Comparison of ENCODE assay signal across 1 cellular context in the genomic region with DNA sequence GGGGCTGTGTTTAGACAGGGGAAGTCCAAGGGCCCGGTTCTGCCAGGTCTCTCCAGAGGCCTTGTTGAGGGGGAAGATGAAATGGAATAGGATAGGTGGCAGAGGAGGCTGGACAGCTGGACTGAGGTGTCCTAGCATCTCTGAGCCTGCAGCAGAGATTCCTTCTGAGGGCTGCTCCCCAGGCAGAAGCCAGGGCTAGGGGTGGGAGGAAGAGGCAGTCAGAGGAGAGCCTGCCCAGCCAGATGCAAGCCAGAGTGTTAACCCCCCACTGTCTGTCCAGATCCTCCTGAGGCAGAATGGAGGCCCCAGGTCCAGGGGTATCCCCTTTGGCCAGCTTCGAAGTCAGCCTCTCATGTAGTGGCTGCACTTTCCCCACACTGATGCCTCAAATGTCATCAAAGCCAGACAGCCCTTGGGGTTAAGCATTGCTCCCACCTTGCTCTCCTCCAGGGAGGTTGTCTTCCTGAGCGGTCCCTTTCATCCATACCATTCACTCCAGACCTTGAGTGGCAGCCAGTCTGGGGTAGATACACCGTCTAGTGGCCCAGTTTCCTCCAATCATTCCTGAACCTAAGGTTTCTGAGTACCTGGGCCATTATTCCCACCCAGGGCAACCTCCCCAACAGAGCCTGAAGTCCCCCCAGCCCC.
TF ChIP-seq lines count a peak whose summit lies in the region.

No MANE protein-coding gene starts in this region.

TF ChIP-seq in GM23338, 12 proteins besides CTCF, POLR2A, EP300 and RAD21 (continued from another document):
- TF ChIP-seq ZNF462 (CRISPR knock-in tag; IDR thresholded peaks at IDR 0.05) = no peak
- TF ChIP-seq EZH2 (IDR thresholded peaks at IDR 0.05; ENCODE audit: low read depth, unreplicated experiment) = no peak
- TF ChIP-seq POLR2AphosphoS5 (IDR thresholded peaks at IDR 0.05; ENCODE audit: low read depth) = no peak
- TF ChIP-seq CREB1 (CRISPR knock-in tag; IDR thresholded peaks at IDR 0.05; ENCODE audit: low read depth) = no peak
- TF ChIP-seq NANOG (IDR thresholded peaks at IDR 0.05; ENCODE audit: borderline replicate concordance) = no peak
- TF ChIP-seq STAT1 (IDR thresholded peaks at IDR 0.05; ENCODE audit: unreplicated experiment) = no peak
- TF ChIP-seq ZNF331 (CRISPR knock-in tag; IDR thresholded peaks at IDR 0.05; ENCODE audit: low read depth) = no peak
- no peak for TF ChIP-seq ZNF114 (CRISPR knock-in tag; IDR thresholded peaks at IDR 0.05)
- TF ChIP-seq EZH2phosphoT487 (IDR thresholded peaks at IDR 0.05; ENCODE audit: unreplicated experiment) = no peak
- TF ChIP-seq, protein P1, sequence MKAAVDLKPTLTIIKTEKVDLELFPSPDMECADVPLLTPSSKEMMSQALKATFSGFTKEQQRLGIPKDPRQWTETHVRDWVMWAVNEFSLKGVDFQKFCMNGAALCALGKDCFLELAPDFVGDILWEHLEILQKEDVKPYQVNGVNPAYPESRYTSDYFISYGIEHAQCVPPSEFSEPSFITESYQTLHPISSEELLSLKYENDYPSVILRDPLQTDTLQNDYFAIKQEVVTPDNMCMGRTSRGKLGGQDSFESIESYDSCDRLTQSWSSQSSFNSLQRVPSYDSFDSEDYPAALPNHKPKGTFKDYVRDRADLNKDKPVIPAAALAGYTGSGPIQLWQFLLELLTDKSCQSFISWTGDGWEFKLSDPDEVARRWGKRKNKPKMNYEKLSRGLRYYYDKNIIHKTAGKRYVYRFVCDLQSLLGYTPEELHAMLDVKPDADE (IDR thresholded peaks at IDR 0.05) = no peak
